8 cellular contexts compared by ENCODE assay signal in genomic region chr5:151093476-151093889, GRCh38. TPM values are rescaled to one million over a fixed set of nuclear protein-coding genes. Genes with fewer than 3 reads are reported as not detected.
DNase-seq lines count a peak whose midpoint lies in the region; ATAC-seq and TF ChIP-seq lines count a peak whose summit lies in the region.

No MANE protein-coding gene starts in this region.

- peak overlapping the region; percentile 77 for H3K4me3 Mint-ChIP-seq in stimulated activated memory B cell treated with anti-CD40 and anti-IgM and Interleukin-4, amounts not matched to agents 10 μg/mL and 1 μg/mL and 100 μg/mL, for 72 hours

- H3K4me1 ChIP-seq in foreskin keratinocyte, result peaks cover 21% of the 10 kb centered on the region

- peak overlapping the region; percentile 52 for H3K4me3 ChIP-seq in GM12865 (ENCODE audit: low read depth, low read length)

- DNase-seq in GM12865 (ENCODE audit: low read depth) (peak; percentile 49), SW480 (ENCODE audit: low spot score) (peak; percentile 83), foreskin keratinocyte (peak; percentile 91 to 97), germinal center (ENCODE audit: low spot score) (no peak)
- no peak for DNase-seq in activated CD4-positive, CD25-positive, alpha-beta regulatory T cell treated with anti-CD3 and anti-CD28 coated beads, Interleukin-2, amount 50 U/mL, for 72 hours

- H3K27ac Mint-ChIP-seq in stimulated activated memory B cell treated with anti-CD40 and anti-IgM and Interleukin-4, amounts not matched to agents 10 μg/mL and 1 μg/mL and 100 μg/mL, for 72 hours, result peak overlapping the region; percentile 85

- no peaks in the 10 kb centered on the region for H3K9me3 Mint-ChIP-seq in stimulated activated memory B cell treated with anti-CD40 and anti-IgM and Interleukin-4, amounts not matched to agents 10 μg/mL and 1 μg/mL and 100 μg/mL, for 72 hours

- TF ChIP-seq CTCF in GM12865 (IDR thresholded peaks at IDR 0.05; ENCODE audit: insufficient read depth, low read depth, low read length, missing control alignments), result peak; percentile 20
- TF ChIP-seq CTCF in foreskin keratinocyte (conservative IDR thresholded peaks at IDR 0.05), result peak; percentile 59

- no peaks in the 10 kb centered on the region for H3K27me3 ChIP-seq in foreskin keratinocyte

- no peaks in the 10 kb centered on the region for H3K36me3 Mint-ChIP-seq in stimulated activated memory B cell treated with anti-CD40 and anti-IgM and Interleukin-4, amounts not matched to agents 10 μg/mL and 1 μg/mL and 100 μg/mL, for 72 hours

- H3K27ac ChIP-seq in foreskin keratinocyte, result peak overlapping the region; percentile 77

- H3K4me1 Mint-ChIP-seq in stimulated activated memory B cell treated with anti-CD40 and anti-IgM and Interleukin-4, amounts not matched to agents 10 μg/mL and 1 μg/mL and 100 μg/mL, for 72 hours, result peaks cover 72% of the 10 kb centered on the region

- ATAC-seq in HG03280 (IDR thresholded peaks at IDR 0.05; ENCODE audit: unreplicated experiment) (peak; percentile 7), foreskin keratinocyte (peak; percentile 71), GM21619 (IDR thresholded peaks at IDR 0.05; ENCODE audit: unreplicated experiment) (no peak)
- peak; percentile 1 for ATAC-seq in stimulated activated memory B cell treated with anti-CD40 and anti-IgM and Interleukin-4, amounts not matched to agents 10 μg/mL and 1 μg/mL and 100 μg/mL, for 72 hours

- no peaks in the 10 kb centered on the region for H3K27me3 Mint-ChIP-seq in stimulated activated memory B cell treated with anti-CD40 and anti-IgM and Interleukin-4, amounts not matched to agents 10 μg/mL and 1 μg/mL and 100 μg/mL, for 72 hours

RNA-seq across cellular contexts. Expression of gene TNIP1, which starts 12.6 kb away (rescaled TPM):
- total RNA-seq in foreskin keratinocyte, result 128 and 133 TPM in 2 replicates
- polyA plus RNA-seq in foreskin keratinocyte, result 96.5 and 98.1 TPM in 2 replicates

Comparison
In these comparisons a context has a peak if more than half of its experiments do, and no peak if none do; other contexts are left out.
1. DNase-seq: peak in GM12865 (single experiment), SW480 (single experiment) and foreskin keratinocyte (2 of 2); none in activated CD4-positive, CD25-positive, alpha-beta regulatory T cell treated with anti-CD3 and anti-CD28 coated beads, Interleukin-2, amount 50 U/mL, for 72 hours (single experiment) and germinal center (single experiment).